ENCODE assay signal across 19 cellular contexts in the genomic region with DNA sequence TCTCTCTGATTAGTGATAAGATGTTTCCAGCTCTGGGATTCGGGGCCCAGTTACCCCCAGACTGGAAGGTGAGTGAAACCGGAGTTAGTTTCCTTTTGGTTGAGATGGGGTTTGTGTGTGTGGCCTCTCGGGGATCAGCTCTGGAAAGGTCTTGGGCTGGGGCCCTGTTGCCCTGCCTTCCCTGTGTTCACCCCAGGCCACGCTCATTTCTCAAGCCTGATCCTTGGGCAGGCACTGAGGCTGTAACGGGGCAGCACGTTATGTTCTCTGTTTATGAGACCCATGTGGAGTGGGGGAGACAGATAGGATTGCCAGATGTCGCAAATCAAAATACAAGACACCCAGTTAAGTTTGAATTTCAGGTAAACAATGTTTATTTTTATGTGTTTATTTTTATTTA. TPM values are rescaled to one million over a fixed set of nuclear protein-coding genes. Genes with fewer than 3 reads are reported as not detected.
DNase-seq lines count a peak whose midpoint lies in the region; ATAC-seq and TF ChIP-seq lines count a peak whose summit lies in the region.
"Had no signal": no experiment of that assay in that cellular context is flagged by ENCODE, and none has a peak within 500 bp of the region (broad histone marks: within the 10 kb centered on the region; RNA-seq: fewer than 3 reads in every experiment).

No MANE protein-coding gene starts in this region.

- no peak for DNase-seq in activated CD8-positive, alpha-beta memory T cell treated with anti-CD3 and anti-CD28 coated beads, Interleukin-2, amount 10 ng/mL, durations not matched to agents 7 days and 5 days
- no peak for DNase-seq in activated CD8-positive, alpha-beta memory T cell treated with anti-CD3 and anti-CD28 coated beads, Interleukin-2, amount 50 U/mL, for 48 hours
- DNase-seq in activated naive CD8-positive, alpha-beta T cell treated with anti-CD3 and anti-CD28 coated beads, Interleukin-2, amount 50 U/mL, for 24 hours = peak; percentile 12
- DNase-seq in progenitor cell of endocrine pancreas (ENCODE audit: low spot score, unreplicated experiment) (no peak), NCI-H2029 treated with DMSO at 0.1 percent for 48 hours (lab: John Stamatoyannopoulos, UW) (no peak), NCI-H1694 (lab: John Stamatoyannopoulos, UW) (no peak), medulla oblongata (ENCODE audit: extremely low spot score) (no peak)
- DNase-seq: activated CD8-positive, alpha-beta memory T cell treated with anti-CD3 and anti-CD28 coated beads for 24 hours; activated gamma-delta T cell; C1 segment of cervical spinal cord; islet precursor cell; mammary epithelial cell; NCI-H1436; NK-92 treated with Interleukin-12 subunit alpha and Interleukin-12 subunit beta, amount 100 ng/mL, for 24 hours; spleen; tibial artery had no signal

- no peaks in the 10 kb centered on the region for H3K9me3 Mint-ChIP-seq in activated CD8-positive, alpha-beta memory T cell treated with anti-CD3 and anti-CD28 coated beads, Interleukin-2, amount 10 ng/mL, durations not matched to agents 7 days and 5 days (ENCODE audit: low read depth)
- H3K9me3 Mint-ChIP-seq in activated naive CD8-positive, alpha-beta T cell treated with anti-CD3 and anti-CD28 coated beads, Interleukin-2, amount 50 U/mL, for 24 hours = no peaks in the 10 kb centered on the region
- no peaks in the 10 kb centered on the region for H3K9me3 Mint-ChIP-seq in progenitor cell of endocrine pancreas (ENCODE audit: low read depth)
- H3K9me3 Mint-ChIP-seq: brain, GM23338 had no signal

- peak overlapping the region; percentile 85 for H3K27ac Mint-ChIP-seq in activated CD8-positive, alpha-beta memory T cell treated with anti-CD3 and anti-CD28 coated beads, Interleukin-2, amount 10 ng/mL, durations not matched to agents 7 days and 5 days
- H3K27ac Mint-ChIP-seq in activated naive CD8-positive, alpha-beta T cell treated with anti-CD3 and anti-CD28 coated beads, Interleukin-2, amount 50 U/mL, for 24 hours = peak overlapping the region; percentile 61
- H3K27ac Mint-ChIP-seq in progenitor cell of endocrine pancreas = peak overlapping the region; percentile 66
- H3K27ac Mint-ChIP-seq: GM23338 had no signal

- ATAC-seq in activated CD8-positive, alpha-beta memory T cell treated with anti-CD3 and anti-CD28 coated beads, Interleukin-2, amount 10 ng/mL, durations not matched to agents 7 days and 5 days = no peak
- peak; percentile 11 for ATAC-seq in HG02798 (IDR thresholded peaks at IDR 0.05; ENCODE audit: poor library complexity, unreplicated experiment)
- no peak for ATAC-seq in activated naive CD8-positive, alpha-beta T cell treated with anti-CD3 and anti-CD28 coated beads, Interleukin-2, amount 50 U/mL, for 24 hours
- ATAC-seq: GM23338 had no signal

- H3K4me3 Mint-ChIP-seq in activated CD8-positive, alpha-beta memory T cell treated with anti-CD3 and anti-CD28 coated beads, Interleukin-2, amount 10 ng/mL, durations not matched to agents 7 days and 5 days = no peak overlapping the region
- H3K4me3 Mint-ChIP-seq in activated naive CD8-positive, alpha-beta T cell treated with anti-CD3 and anti-CD28 coated beads, Interleukin-2, amount 50 U/mL, for 24 hours = peak overlapping the region; percentile 2
- H3K4me3 Mint-ChIP-seq in progenitor cell of endocrine pancreas (ENCODE audit: low read depth) = no peak overlapping the region
- H3K4me3 Mint-ChIP-seq: brain, GM23338 had no signal

- H3K36me3 Mint-ChIP-seq in activated CD8-positive, alpha-beta memory T cell treated with anti-CD3 and anti-CD28 coated beads, Interleukin-2, amount 10 ng/mL, durations not matched to agents 7 days and 5 days = no peaks in the 10 kb centered on the region
- no peaks in the 10 kb centered on the region for H3K36me3 Mint-ChIP-seq in activated naive CD8-positive, alpha-beta T cell treated with anti-CD3 and anti-CD28 coated beads, Interleukin-2, amount 50 U/mL, for 24 hours (ENCODE audit: low read depth)
- no peaks in the 10 kb centered on the region for H3K36me3 Mint-ChIP-seq in progenitor cell of endocrine pancreas (ENCODE audit: insufficient read depth)

- TF ChIP-seq CTCF in progenitor cell of endocrine pancreas (IDR thresholded peaks at IDR 0.05; ENCODE audit: unreplicated experiment) = no peak

- no peaks in the 10 kb centered on the region for H3K27me3 Mint-ChIP-seq in activated CD8-positive, alpha-beta memory T cell treated with anti-CD3 and anti-CD28 coated beads, Interleukin-2, amount 10 ng/mL, durations not matched to agents 7 days and 5 days
- no peaks in the 10 kb centered on the region for H3K27me3 Mint-ChIP-seq in activated naive CD8-positive, alpha-beta T cell treated with anti-CD3 and anti-CD28 coated beads, Interleukin-2, amount 50 U/mL, for 24 hours
- H3K27me3 Mint-ChIP-seq in progenitor cell of endocrine pancreas = no peaks in the 10 kb centered on the region
- H3K27me3 Mint-ChIP-seq: brain had no signal

- CTCF ChIA-PET in activated CD8-positive, alpha-beta memory T cell treated with anti-CD3 and anti-CD28 coated beads, Interleukin-2, amount 10 ng/mL, durations not matched to agents 7 days and 5 days (lab: Charles Lee) = interaction anchor here (2.2 to 3.0 kb wide), 3 partner anchors 26 to 43 kb away, joined by 8 to 14 read pairs (median 13); a partner anchor contains a TSS

- peaks cover 84% of the 10 kb centered on the region for H3K4me1 Mint-ChIP-seq in activated CD8-positive, alpha-beta memory T cell treated with anti-CD3 and anti-CD28 coated beads, Interleukin-2, amount 10 ng/mL, durations not matched to agents 7 days and 5 days
- peaks cover 91% of the 10 kb centered on the region for H3K4me1 Mint-ChIP-seq in activated naive CD8-positive, alpha-beta T cell treated with anti-CD3 and anti-CD28 coated beads, Interleukin-2, amount 50 U/mL, for 24 hours
- H3K4me1 Mint-ChIP-seq in progenitor cell of endocrine pancreas (ENCODE audit: low read depth) = peaks cover 5% of the 10 kb centered on the region
- H3K4me1 Mint-ChIP-seq: GM23338 had no signal

RNA-seq across cellular contexts. Expression of a gene that starts 35.5 kb away (rescaled TPM):
- total RNA-seq in activated CD8-positive, alpha-beta memory T cell treated with anti-CD3 and anti-CD28 coated beads, Interleukin-2, amount 10 ng/mL, durations not matched to agents 7 days and 5 days = 1 to 10 TPM; 3.2 to 9.6 TPM
- 6.7 and 10.1 TPM in 2 replicates for total RNA-seq in progenitor cell of endocrine pancreas

RNA-seq across cellular contexts. Expression of a gene that starts 58.0 kb away (rescaled TPM):
- total RNA-seq in activated CD8-positive, alpha-beta memory T cell treated with anti-CD3 and anti-CD28 coated beads, Interleukin-2, amount 10 ng/mL, durations not matched to agents 7 days and 5 days = 100 to 1,000 TPM; 118 to 124 TPM
- 101 and 115 TPM in 2 replicates for total RNA-seq in progenitor cell of endocrine pancreas

RNA-seq across cellular contexts. Expression of a gene that starts 58.3 kb away (rescaled TPM):
- total RNA-seq in activated CD8-positive, alpha-beta memory T cell treated with anti-CD3 and anti-CD28 coated beads, Interleukin-2, amount 10 ng/mL, durations not matched to agents 7 days and 5 days = 10 to 100 TPM; 32.6 to 33.7 TPM
- 57.4 and 63.7 TPM in 2 replicates for total RNA-seq in progenitor cell of endocrine pancreas
